Comparison of ENCODE assay signal across 10 cellular contexts in genomic region chr11:46916669-46917108, GRCh38. TPM values are rescaled to one million over a fixed set of nuclear protein-coding genes. Genes with fewer than 3 reads are reported as not detected.
A peak's percentile ranks its signal among the peaks of the same experiment; 100 is the strongest.
DNase-seq lines count a peak whose midpoint lies in the region; ATAC-seq, FAIRE-seq and TF ChIP-seq lines count a peak whose summit lies in the region.
"Had no signal": no experiment of that assay in that cellular context is flagged by ENCODE, and none has a peak within 500 bp of the region (broad histone marks: within the 10 kb centered on the region; RNA-seq: fewer than 3 reads in every experiment).

No MANE protein-coding gene starts in this region.

- CTCF ChIA-PET in GM12878 (lab: Yijun Ruan, JAX): interaction anchor here (0.9 to 5.3 kb wide), 4 partner anchors 12 to 246 kb away, joined by 3 to 33 read pairs (median 4); no protein-coding TSS in a partner anchor

- H3K9ac ChIP-seq in GM12878 (ENCODE audit: control insufficient read depth, insufficient read depth, low read length): no peak overlapping the region

- no peaks in the 10 kb centered on the region for H3K9me3 Mint-ChIP-seq in T-helper 1 cell treated with Interleukin-12 subunit alpha and Interleukin-12 subunit beta and Interleukin-4 antibody, amounts not matched to agents 30 μg/mL and 1 μg/mL, for 36 hours

- TF ChIP-seq RAD21 in GM12878 (IDR thresholded peaks at IDR 0.05; ENCODE audit: insufficient read depth, low read depth, low read length): no peak

- peak; percentile 32; the same call in 2 of the 3 replicates for ATAC-seq in GM12878
- ATAC-seq in HG03342 (IDR thresholded peaks at IDR 0.05; ENCODE audit: unreplicated experiment): no peak
- no peak for ATAC-seq in HG02678 (IDR thresholded peaks at IDR 0.05; ENCODE audit: unreplicated experiment)

- BruUV-seq in GM12878 (replicated peaks; lab: Mats Ljungman, UMichigan): no TSS peak

- RAD21 ChIA-PET in GM12878 (lab: Charles Lee; ENCODE audit: unreplicated experiment): interaction anchor here (0.6 to 1.9 kb wide), 2 partner anchors 187 to 236 kb away, joined by 3 to 10 read pairs; no protein-coding TSS in a partner anchor

- H3K36me3 ChIP-seq in GM12878 (ENCODE audit: control insufficient read depth in 2 of 2, insufficient read depth in 2 of 2, low read length in 1 of 2) (no peaks in the 10 kb centered on the region), sigmoid colon (no peaks in the 10 kb centered on the region)

- H4K20me1 ChIP-seq in GM12878 (ENCODE audit: control insufficient read depth, insufficient read depth): no peaks in the 10 kb centered on the region

- H3K27me3 ChIP-seq in GM12878 (replicated peaks in 1 of 2; ENCODE audit: control insufficient read depth in 2 of 2, insufficient read depth in 2 of 2, low read length in 1 of 2) (peaks cover 6 to 28% of the 10 kb centered on the region in 2 experiments), sigmoid colon (no peaks in the 10 kb centered on the region)

- H3K79me2 ChIP-seq in GM12878 (ENCODE audit: control insufficient read depth, insufficient read depth, low read length): no peaks in the 10 kb centered on the region

- H3K9me3 ChIP-seq in GM12878 (replicated peaks; ENCODE audit: control insufficient read depth, insufficient read depth, low read length) (no peaks in the 10 kb centered on the region), sigmoid colon (no peaks in the 10 kb centered on the region)

- peak overlapping the region; percentile 61 for H3K4me3 Mint-ChIP-seq in T-helper 1 cell treated with Interleukin-12 subunit alpha and Interleukin-12 subunit beta and Interleukin-4 antibody, amounts not matched to agents 30 μg/mL and 1 μg/mL, for 36 hours

- peaks cover 73% of the 10 kb centered on the region for H3K27me3 Mint-ChIP-seq in T-helper 1 cell treated with Interleukin-12 subunit alpha and Interleukin-12 subunit beta and Interleukin-4 antibody, amounts not matched to agents 30 μg/mL and 1 μg/mL, for 36 hours (ENCODE audit: low read depth)

- H3K36me3 Mint-ChIP-seq in T-helper 1 cell treated with Interleukin-12 subunit alpha and Interleukin-12 subunit beta and Interleukin-4 antibody, amounts not matched to agents 30 μg/mL and 1 μg/mL, for 36 hours (ENCODE audit: low read depth): peaks cover 1% of the 10 kb centered on the region

- 0% methylated on average over 16 of the region's 16 CpGs for WGBS in GM12878 (ENCODE audit: insufficient coverage, insufficient replicate concordance, low lambda C conversion rate, missing lambda C conversion rate)
- 1% methylated on average over 16 of the region's 16 CpGs for WGBS in sigmoid colon, 2 donors

- in situ Hi-C loops in GM12878 (cut with MboI): no loop called here

- H3K4me1 ChIP-seq in GM12878 (ENCODE audit: control insufficient read depth, insufficient read depth, low read length) (peaks cover 6% of the 10 kb centered on the region; the same call in 1 of the 2 replicates), sigmoid colon (peaks cover 0 to 78% (median 57%) of the 10 kb centered on the region in 4 donors)

- 0 out of 6 replicates have a peak, but pooled peaks of 1 of the 3 experiments have one; percentile 1 for TF ChIP-seq CTCF in GM12878 (IDR thresholded peaks at IDR 0.05 in 2 of 3, conservative IDR thresholded peaks at IDR 0.05 in 1 of 3; ENCODE audit: control insufficient read depth in 2 of 3, extremely low read depth in 1 of 3, insufficient read depth in 1 of 3, low read depth in 3 of 3, low read length in 3 of 3)
- peak in 1 of 4 experiments; percentile 34 for TF ChIP-seq CTCF in sigmoid colon (IDR thresholded peaks at IDR 0.05)

- peak overlapping the region; percentile 39 for H2AFZ ChIP-seq in GM12878 (ENCODE audit: control insufficient read depth, low read depth, low read length)

- POLR2A ChIA-PET in GM12878 (lab: Charles Lee): interaction anchor here (0.6 to 0.7 kb wide), 4 partner anchors 16 to 303 kb away, joined by 3 to 5 read pairs (median 4); no protein-coding TSS in a partner anchor

- peak overlapping the region; percentile 77 for H3K4me2 ChIP-seq in GM12878 (ENCODE audit: control insufficient read depth, insufficient read depth)

- H3K27ac ChIP-seq in GM12878 (ENCODE audit: control insufficient read depth, insufficient read depth) (no peak overlapping the region), sigmoid colon (peak overlapping the region; percentile 67 to 84 (median 69))

- SMC1A ChIA-PET in GM12878 (lab: Charles Lee; ENCODE audit: uncharacterized antibody, unreplicated experiment): interaction anchor here (0.7 to 2.3 kb wide), 7 partner anchors 16 to 239 kb away, joined by 3 to 12 read pairs (median 3); no protein-coding TSS in a partner anchor

- DNase-seq in T-helper 1 cell (no peak), NCI-H446 treated with DMSO at 0.1 percent for 48 hours (lab: John Stamatoyannopoulos, UW) (peak; percentile 3), GM12878 (ENCODE audit: low read depth, low spot score) (no peak), iPS DF 19.7 (ENCODE audit: low read depth, low spot score) (peak; percentile 54), sigmoid colon (peak; percentile 88)

- peak overlapping the region; percentile 40; the same call in 1 of the 2 replicates for H3K4me3 ChIP-seq in GM12878
- peak overlapping the region; percentile 47 to 76 (median 60) for H3K4me3 ChIP-seq in sigmoid colon

- no peak overlapping the region for H3K27ac Mint-ChIP-seq in T-helper 1 cell treated with Interleukin-12 subunit alpha and Interleukin-12 subunit beta and Interleukin-4 antibody, amounts not matched to agents 30 μg/mL and 1 μg/mL, for 36 hours

- TF ChIP-seq POLR2A in GM12878 (IDR thresholded peaks at IDR 0.05; ENCODE audit: low read depth, low read length) (no peak), sigmoid colon (IDR thresholded peaks at IDR 0.05) (no peak)

- H3K4me1 Mint-ChIP-seq in T-helper 1 cell treated with Interleukin-12 subunit alpha and Interleukin-12 subunit beta and Interleukin-4 antibody, amounts not matched to agents 30 μg/mL and 1 μg/mL, for 36 hours (ENCODE audit: low read depth): peaks cover 23% of the 10 kb centered on the region

- no peak for TF ChIP-seq EP300 in GM12878 (IDR thresholded peaks at IDR 0.05; ENCODE audit: borderline replicate concordance in 1 of 2, control insufficient read depth in 1 of 2, low read depth in 2 of 2, low read length in 2 of 2)
- no peak for TF ChIP-seq EP300 in sigmoid colon (IDR thresholded peaks at IDR 0.05)

- intact Hi-C loops in GM12878 (cut with micrococcal nuclease; ENCODE audit: unreplicated experiment) (loop anchor here (5.0 kb wide), 1 partner anchor 156 kb away; no protein-coding TSS in a partner anchor), sigmoid colon (cut with DNase I) (loop anchor here (5.0 kb wide), 1 partner anchor 86 kb away; no protein-coding TSS in a partner anchor)

- FAIRE-seq in GM12878 (lab: Jason Lieb, UNC): no peak
- FAIRE-seq: frontal cortex, GM18507 had no signal

RNA-seq across cellular contexts. Expression of gene LRP4, which starts 1.7 kb away (rescaled TPM):
- 0.06 TPM in 1 of 2 replicates, not detected in the other for total RNA-seq in GM12878 (2013; cell fraction: nucleolus; rRNA removed)
- total RNA-seq in GM12878 (2014; rRNA removed): under 0.01 TPM in 1 of 2 replicates, not detected in the other
- total RNA-seq in GM12878 (2014; rRNA removed; fragmentation: Illumina TruSeq; extraction: Trizol): 0.04 and 0.05 TPM in 2 replicates
- total RNA-seq in GM12878 (2021): 0.21 TPM in 1 of 2 replicates, not detected in the other
- polyA plus RNA-seq in GM12878 (2011; ENCODE audit: low read depth): 0.22 TPM
- not detected in 2 replicates for polyA plus RNA-seq in GM12878 (2011; rRNA removed)
- polyA plus RNA-seq in GM12878 (2011; cell fraction: cytosol; rRNA removed): under 0.01 TPM in 1 of 2 replicates, not detected in the other
- 0.01 and 0.10 TPM in 2 replicates for polyA plus RNA-seq in GM12878 (2011; cell fraction: nucleus; rRNA removed)
- polyA plus RNA-seq in GM12878 (2012): 0.21 and 0.30 TPM in 2 replicates
- polyA plus RNA-seq in GM12878 (2014; fragmentation: Illumina TruSeq; extraction: Trizol): 0.06 TPM in 1 of 2 replicates, not detected in the other
- not detected for polyA plus RNA-seq in GM12878 (2014; fragmentation: Nextera tagmentation; extraction: Ambion mirVana)
- 0.01 and 0.03 TPM in 2 replicates for polyA plus RNA-seq in GM12878 (2014; rRNA removed)
- not detected for polyA plus RNA-seq in GM12878 (2016; fragmentation: Nextera tagmentation; extraction: Ambion mirVana)
- 0.05 TPM in 1 of 2 replicates, not detected in the other for polyA minus RNA-seq in GM12878 (2011; rRNA and poly(A)+ RNA removed)
- polyA minus RNA-seq in GM12878 (2011; cell fraction: cytosol; rRNA and poly(A)+ RNA removed): not detected in 2 replicates
- polyA minus RNA-seq in GM12878 (2011; cell fraction: nucleus; rRNA and poly(A)+ RNA removed): not detected in 2 replicates
- total RNA-seq in sigmoid colon: 10 to 100 TPM in 1 of 4 donors, 1 to 10 TPM in 3; 2.1 to 14.4 (median 6.0) TPM
- 10 to 100 TPM in 1 of 3 donors, 1 to 10 TPM in 2; 2.4 to 17.6 (median 2.8) TPM for polyA plus RNA-seq in sigmoid colon

RNA-seq across cellular contexts. Expression of gene CSTPP1, which starts 19.9 kb away (rescaled TPM):
- total RNA-seq in GM12878 (2013; cell fraction: nucleolus; rRNA removed): 65.5 and 70.7 TPM in 2 replicates
- total RNA-seq in GM12878 (2014; rRNA removed) (16.0 and 19.6 TPM in 2 replicates), GM12878 (2014; rRNA removed; fragmentation: Illumina TruSeq; extraction: Trizol) (12.3 and 13.9 TPM in 2 replicates), GM12878 (2021) (15.0 and 16.5 TPM in 2 replicates), sigmoid colon (10 to 100 TPM; 16.8 to 29.4 (median 20.9) TPM)
- polyA plus RNA-seq in GM12878 (2011; ENCODE audit: low read depth): 12.4 TPM
- polyA plus RNA-seq in GM12878 (2011; rRNA removed) (12.0 and 15.6 TPM in 2 replicates), GM12878 (2014; fragmentation: Illumina TruSeq; extraction: Trizol) (13.5 and 18.5 TPM in 2 replicates), GM12878 (2014; fragmentation: Nextera tagmentation; extraction: Ambion mirVana) (1 to 10 TPM; 7.1 to 9.7 TPM), GM12878 (2014; rRNA removed) (18.0 and 19.7 TPM in 2 replicates), GM12878 (2016; fragmentation: Nextera tagmentation; extraction: Ambion mirVana) (10 to 100 TPM; 22.4 to 23.4 TPM), sigmoid colon (10 to 100 TPM; 12.9 to 26.8 (median 24.6) TPM)
- polyA plus RNA-seq in GM12878 (2011; cell fraction: cytosol; rRNA removed): 26.5 and 26.6 TPM in 2 replicates
- 24.0 and 24.4 TPM in 2 replicates for polyA plus RNA-seq in GM12878 (2011; cell fraction: nucleus; rRNA removed)
- 19.7 and 20.9 TPM in 2 replicates for polyA plus RNA-seq in GM12878 (2012)
- polyA minus RNA-seq in GM12878 (2011; rRNA and poly(A)+ RNA removed): 22.5 and 31.7 TPM in 2 replicates
- polyA minus RNA-seq in GM12878 (2011; cell fraction: cytosol; rRNA and poly(A)+ RNA removed): 9.5 TPM in 2 replicates
- polyA minus RNA-seq in GM12878 (2011; cell fraction: nucleus; rRNA and poly(A)+ RNA removed): 17.7 and 28.9 TPM in 2 replicates

Comparison
In these comparisons a context has a peak if more than half of its experiments do, and no peak if none do; other contexts are left out.
1. DNase-seq: peak in NCI-H446 treated with DMSO at 0.1 percent for 48 hours (single experiment), iPS DF 19.7 (single experiment) and sigmoid colon (single experiment); none in T-helper 1 cell (0 of 5) and GM12878 (single experiment).